In the genomic region with DNA sequence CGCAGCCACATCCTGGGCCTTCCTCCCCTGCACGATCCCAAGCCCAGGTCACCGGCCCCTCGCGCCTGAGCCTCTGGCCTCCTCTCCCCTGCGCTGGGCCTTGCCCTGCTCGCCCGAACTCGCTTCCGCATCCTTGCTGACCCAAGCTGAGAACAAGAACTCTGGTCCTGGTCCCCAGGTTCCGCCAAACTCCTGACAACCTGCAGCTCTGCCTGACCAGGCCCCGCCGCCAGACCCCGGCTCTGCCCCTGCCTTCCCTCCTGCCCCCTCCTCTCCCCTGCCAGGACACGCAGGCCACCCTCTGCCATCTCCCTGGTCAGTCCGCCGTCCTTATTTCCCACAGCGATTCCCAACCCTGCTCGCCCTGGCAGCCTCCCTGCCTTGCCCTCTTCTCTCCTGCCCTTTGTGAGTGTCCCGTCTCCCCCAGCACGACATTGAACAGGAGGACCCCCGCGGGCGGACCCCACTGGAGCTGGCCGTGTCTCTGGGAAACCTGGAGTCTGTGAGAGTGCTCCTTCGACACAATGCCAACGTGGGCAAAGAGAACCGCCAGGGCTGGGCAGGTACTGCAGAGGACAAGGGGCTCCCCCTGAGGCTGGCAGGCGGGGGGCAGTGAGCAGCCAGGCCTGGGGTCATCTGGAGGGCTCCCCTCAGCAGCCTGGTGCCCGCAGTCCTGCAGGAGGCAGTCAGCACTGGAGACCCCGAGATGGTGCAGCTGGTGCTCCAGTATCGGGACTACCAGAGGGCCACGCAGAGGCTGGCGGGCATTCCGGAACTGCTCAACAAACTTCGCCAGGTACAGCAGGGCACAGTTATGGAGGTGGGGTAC, we compare ENCODE assay signal across 8 cellular contexts. TPM values are rescaled to one million over a fixed set of nuclear protein-coding genes. Genes with fewer than 3 reads are reported as not detected.
A peak's percentile ranks its signal among the peaks of the same experiment; 100 is the strongest.
DNase-seq lines count a peak whose midpoint lies in the region; ATAC-seq and TF ChIP-seq lines count a peak whose summit lies in the region.

No MANE protein-coding gene starts in this region.

- H3K27ac ChIP-seq in OCI-LY7 (ENCODE audit: low read depth, low read length, poor library complexity, severe bottlenecking), result peak overlapping the region; percentile 62

- H3K9ac ChIP-seq in endocrine pancreas (ENCODE audit: control insufficient read depth, insufficient read depth, low read length), result peak overlapping the region; percentile 80

- no peaks in the 10 kb centered on the region for H4K20me1 ChIP-seq in OCI-LY7 (ENCODE audit: insufficient read depth, low read length)

- peaks cover 47% of the 10 kb centered on the region for H3K4me1 ChIP-seq in OCI-LY7 (ENCODE audit: insufficient read depth, low read length, poor library complexity, severe bottlenecking)
- peaks cover 3% of the 10 kb centered on the region for H3K4me1 ChIP-seq in endocrine pancreas (ENCODE audit: control insufficient read depth, insufficient read depth, low read length)

- ATAC-seq in naive B cell (ENCODE audit: low read depth in 2 of 2), result no peak
- no peak for ATAC-seq in HG03108 (IDR thresholded peaks at IDR 0.05; ENCODE audit: unreplicated experiment)
- ATAC-seq in GM21447 (IDR thresholded peaks at IDR 0.05; ENCODE audit: unreplicated experiment), result no peak

- TF ChIP-seq CTCF in GM06990 (IDR thresholded peaks at IDR 0.05; ENCODE audit: insufficient read depth, low read length, poor library complexity, severe bottlenecking) (no peak), OCI-LY7 (conservative IDR thresholded peaks at IDR 0.05; ENCODE audit: low read length) (no peak)

- H3K79me2 ChIP-seq in OCI-LY7 (ENCODE audit: insufficient read depth, low read depth, low read length), result peaks cover 15% of the 10 kb centered on the region; the same call in 1 of the 2 replicates

- DNase-seq in GM06990 (ENCODE audit: extremely low read depth, insufficient read length) (peak; percentile 21), OCI-LY7 (ENCODE audit: low spot score) (no peak), naive B cell (no peak), activated gamma-delta T cell treated with Interleukin-2 at 50 U/mL for 16 hours (no peak), NCI-H2029 (lab: John Stamatoyannopoulos, UW) (no peak)

- peaks cover 8 to 12% of the 10 kb centered on the region in 2 donors for H3K36me3 Mint-ChIP-seq in naive B cell

- H3K4me3 ChIP-seq in GM06990 (replicated peaks; ENCODE audit: low read depth, low read length), result peak overlapping the region; percentile 85
- H3K4me3 ChIP-seq in OCI-LY7 (ENCODE audit: low read depth, low read length, poor library complexity, severe bottlenecking), result peak overlapping the region; percentile 96
- H3K4me3 ChIP-seq in endocrine pancreas (ENCODE audit: control insufficient read depth, insufficient read depth, low read length), result no peak overlapping the region

- peak overlapping the region; percentile 20 to 97 (median 68) for H3K27ac Mint-ChIP-seq in naive B cell

- no TSS peak for BruUV-seq in OCI-LY7 (replicated peaks; lab: Mats Ljungman, UMichigan)

- no peaks in the 10 kb centered on the region for H3K9me2 ChIP-seq in OCI-LY7 (ENCODE audit: insufficient read depth, low read length)

- H3K27me3 ChIP-seq in GM06990 (replicated peaks; ENCODE audit: control insufficient read depth, insufficient read depth, low read length), result no peaks in the 10 kb centered on the region
- no peaks in the 10 kb centered on the region for H3K27me3 ChIP-seq in endocrine pancreas (ENCODE audit: control insufficient read depth, insufficient read depth, low read length)

- H3K4me3 Mint-ChIP-seq in naive B cell, result peak overlapping the region; percentile 78 to 93 (median 91)

- CTCF ChIA-PET in OCI-LY7 (lab: Charles Lee; ENCODE audit: unreplicated experiment), result no interaction called here

- H3K27me3 Mint-ChIP-seq in naive B cell, result no peaks in the 10 kb centered on the region

- H2AFZ ChIP-seq in OCI-LY7 (ENCODE audit: low read length), result no peak overlapping the region

- POLR2A ChIA-PET in OCI-LY7 (lab: Charles Lee), result no interaction called here

- peaks cover 0 to 2% (median 0%) of the 10 kb centered on the region in 7 donors for H3K9me3 Mint-ChIP-seq in naive B cell

- H3K36me3 ChIP-seq in GM06990 (ENCODE audit: control insufficient read depth, insufficient read depth, low read length) (peaks cover 27% of the 10 kb centered on the region), OCI-LY7 (ENCODE audit: insufficient read depth, low read length) (peaks cover 83% of the 10 kb centered on the region), endocrine pancreas (ENCODE audit: control insufficient read depth, insufficient read depth, low read length) (no peaks in the 10 kb centered on the region)

- peaks cover 13% of the 10 kb centered on the region for H3K9me3 ChIP-seq in OCI-LY7 (ENCODE audit: low read length)
- H3K9me3 ChIP-seq in endocrine pancreas (ENCODE audit: control insufficient read depth, low read length), result no peaks in the 10 kb centered on the region

- intact Hi-C loops in OCI-LY7 (cut with micrococcal nuclease; ENCODE audit: unreplicated experiment), result loop anchor here (1.0 kb wide), 1 partner anchor 92 kb away; no protein-coding TSS in a partner anchor

- H3K4me1 Mint-ChIP-seq in naive B cell, result peaks cover 33 to 48% (median 45%) of the 10 kb centered on the region in 3 donors

- peak overlapping the region; percentile 84 for H3K4me2 ChIP-seq in OCI-LY7 (ENCODE audit: low read length)

RNA-seq across cellular contexts. Expression of gene ANKRD13D, which starts 0.8 kb away (rescaled TPM):
- total RNA-seq in OCI-LY7 (2014; rRNA removed; shearing (Covaris generic)), result 101 and 136 TPM in 2 replicates
- total RNA-seq in OCI-LY7 (2022), result 119 and 136 TPM in 2 replicates
- polyA plus RNA-seq in naive B cell (ENCODE audit: low read depth in 6 of 6), result 10 to 100 TPM in 2 of 6 donors, 1 to 10 TPM in 4; 3.5 to 18.4 (median 8.4) TPM

RNA-seq across cellular contexts. Expression of gene SSH3, which starts 13.5 kb away (rescaled TPM):
- 8.4 and 9.2 TPM in 2 replicates for total RNA-seq in OCI-LY7 (2014; rRNA removed; shearing (Covaris generic))
- total RNA-seq in OCI-LY7 (2022), result 18.5 and 22.0 TPM in 2 replicates
- under 1 TPM in 1 of 6 donors, not detected in 5; 0.18 TPM for polyA plus RNA-seq in naive B cell (ENCODE audit: low read depth in 6 of 6)

RNA-seq across cellular contexts. Expression of gene GRK2, which starts 23.6 kb away (rescaled TPM):
- total RNA-seq in OCI-LY7 (2014; rRNA removed; shearing (Covaris generic)), result 379 and 397 TPM in 2 replicates
- total RNA-seq in OCI-LY7 (2022), result 280 and 373 TPM in 2 replicates
- polyA plus RNA-seq in naive B cell (ENCODE audit: low read depth in 6 of 6), result 10 to 100 TPM; 17.9 to 63.4 (median 31.7) TPM
